1 cellular context compared by ENCODE assay signal in the genomic region with DNA sequence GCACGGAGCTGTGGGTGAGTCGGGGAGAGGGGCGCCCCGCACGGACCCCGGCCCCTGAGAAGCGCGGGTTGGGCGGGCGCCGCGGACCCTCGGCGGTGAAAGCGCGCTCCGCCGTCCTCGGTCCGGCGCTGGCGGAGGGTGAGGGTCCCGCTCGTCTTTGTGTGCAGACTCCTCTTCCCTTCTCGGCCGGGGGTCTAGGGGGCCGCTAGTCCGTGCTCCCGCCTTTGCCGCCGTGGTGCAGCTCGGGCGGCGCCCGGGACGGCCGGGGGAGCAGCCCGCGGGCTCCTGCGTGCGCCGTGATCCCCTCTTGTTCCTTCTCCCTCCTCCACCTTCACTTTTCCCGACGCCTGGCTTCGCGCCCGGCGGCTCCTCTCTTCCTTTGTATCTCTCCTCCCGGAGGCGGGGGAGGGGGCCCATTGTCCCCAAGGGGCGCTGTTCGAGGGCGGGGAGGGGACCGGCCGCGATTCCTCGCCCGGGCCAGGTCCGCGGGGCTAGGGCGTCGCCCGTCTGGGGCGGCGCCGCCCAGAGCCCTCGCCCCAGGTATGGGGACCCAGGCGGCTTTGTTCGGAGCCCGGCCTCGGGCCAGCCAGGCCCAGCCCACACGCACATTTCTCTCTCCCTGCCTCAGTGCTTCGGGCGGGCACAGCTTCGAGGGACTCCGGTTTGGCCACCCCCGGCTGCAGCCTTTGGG.
A peak's percentile ranks its signal among the peaks of the same experiment; 100 is the strongest.
TF ChIP-seq lines count a peak whose summit lies in the region.

No MANE protein-coding gene starts in this region.

TF ChIP-seq in WTC11, 78 proteins besides CTCF, POLR2A, EP300 and RAD21 (continued from another document):
- TF ChIP-seq, protein P1, sequence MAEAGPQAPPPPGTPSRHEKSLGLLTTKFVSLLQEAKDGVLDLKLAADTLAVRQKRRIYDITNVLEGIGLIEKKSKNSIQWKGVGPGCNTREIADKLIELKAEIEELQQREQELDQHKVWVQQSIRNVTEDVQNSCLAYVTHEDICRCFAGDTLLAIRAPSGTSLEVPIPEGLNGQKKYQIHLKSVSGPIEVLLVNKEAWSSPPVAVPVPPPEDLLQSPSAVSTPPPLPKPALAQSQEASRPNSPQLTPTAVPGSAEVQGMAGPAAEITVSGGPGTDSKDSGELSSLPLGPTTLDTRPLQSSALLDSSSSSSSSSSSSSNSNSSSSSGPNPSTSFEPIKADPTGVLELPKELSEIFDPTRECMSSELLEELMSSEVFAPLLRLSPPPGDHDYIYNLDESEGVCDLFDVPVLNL (CRISPR knock-in tag; IDR thresholded peaks at IDR 0.05; ENCODE audit: borderline replicate concordance, low read depth) = peak; percentile 83; the same call in 1 of the 2 replicates
- TF ChIP-seq ZNF232 (CRISPR knock-in tag; IDR thresholded peaks at IDR 0.05) (no peak), KAT7 (CRISPR knock-in tag; IDR thresholded peaks at IDR 0.05; ENCODE audit: borderline replicate concordance) (0 out of 2 replicates have a peak, but pooled peaks have one; percentile 4), CBFB (CRISPR knock-in tag; IDR thresholded peaks at IDR 0.05; ENCODE audit: low read depth) (no peak), IRF2 (CRISPR knock-in tag; IDR thresholded peaks at IDR 0.05; ENCODE audit: borderline replicate concordance, low read depth) (0 out of 2 replicates have a peak, but pooled peaks have one; percentile 21), ZNF396 (CRISPR knock-in tag; IDR thresholded peaks at IDR 0.05; ENCODE audit: borderline replicate concordance) (no peak), TEAD1 (CRISPR knock-in tag; IDR thresholded peaks at IDR 0.05) (no peak)
- TF ChIP-seq, protein P2, sequence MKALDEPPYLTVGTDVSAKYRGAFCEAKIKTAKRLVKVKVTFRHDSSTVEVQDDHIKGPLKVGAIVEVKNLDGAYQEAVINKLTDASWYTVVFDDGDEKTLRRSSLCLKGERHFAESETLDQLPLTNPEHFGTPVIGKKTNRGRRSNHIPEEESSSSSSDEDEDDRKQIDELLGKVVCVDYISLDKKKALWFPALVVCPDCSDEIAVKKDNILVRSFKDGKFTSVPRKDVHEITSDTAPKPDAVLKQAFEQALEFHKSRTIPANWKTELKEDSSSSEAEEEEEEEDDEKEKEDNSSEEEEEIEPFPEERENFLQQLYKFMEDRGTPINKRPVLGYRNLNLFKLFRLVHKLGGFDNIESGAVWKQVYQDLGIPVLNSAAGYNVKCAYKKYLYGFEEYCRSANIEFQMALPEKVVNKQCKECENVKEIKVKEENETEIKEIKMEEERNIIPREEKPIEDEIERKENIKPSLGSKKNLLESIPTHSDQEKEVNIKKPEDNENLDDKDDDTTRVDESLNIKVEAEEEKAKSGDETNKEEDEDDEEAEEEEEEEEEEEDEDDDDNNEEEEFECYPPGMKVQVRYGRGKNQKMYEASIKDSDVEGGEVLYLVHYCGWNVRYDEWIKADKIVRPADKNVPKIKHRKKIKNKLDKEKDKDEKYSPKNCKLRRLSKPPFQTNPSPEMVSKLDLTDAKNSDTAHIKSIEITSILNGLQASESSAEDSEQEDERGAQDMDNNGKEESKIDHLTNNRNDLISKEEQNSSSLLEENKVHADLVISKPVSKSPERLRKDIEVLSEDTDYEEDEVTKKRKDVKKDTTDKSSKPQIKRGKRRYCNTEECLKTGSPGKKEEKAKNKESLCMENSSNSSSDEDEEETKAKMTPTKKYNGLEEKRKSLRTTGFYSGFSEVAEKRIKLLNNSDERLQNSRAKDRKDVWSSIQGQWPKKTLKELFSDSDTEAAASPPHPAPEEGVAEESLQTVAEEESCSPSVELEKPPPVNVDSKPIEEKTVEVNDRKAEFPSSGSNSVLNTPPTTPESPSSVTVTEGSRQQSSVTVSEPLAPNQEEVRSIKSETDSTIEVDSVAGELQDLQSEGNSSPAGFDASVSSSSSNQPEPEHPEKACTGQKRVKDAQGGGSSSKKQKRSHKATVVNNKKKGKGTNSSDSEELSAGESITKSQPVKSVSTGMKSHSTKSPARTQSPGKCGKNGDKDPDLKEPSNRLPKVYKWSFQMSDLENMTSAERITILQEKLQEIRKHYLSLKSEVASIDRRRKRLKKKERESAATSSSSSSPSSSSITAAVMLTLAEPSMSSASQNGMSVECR (CRISPR knock-in tag; IDR thresholded peaks at IDR 0.05; ENCODE audit: borderline replicate concordance) = 0 out of 2 replicates have a peak, but pooled peaks have one; percentile 19
TF ChIP-seq in WTC11: peak in this region for 10.
